1 cellular context compared by ENCODE assay signal in the genomic region with DNA sequence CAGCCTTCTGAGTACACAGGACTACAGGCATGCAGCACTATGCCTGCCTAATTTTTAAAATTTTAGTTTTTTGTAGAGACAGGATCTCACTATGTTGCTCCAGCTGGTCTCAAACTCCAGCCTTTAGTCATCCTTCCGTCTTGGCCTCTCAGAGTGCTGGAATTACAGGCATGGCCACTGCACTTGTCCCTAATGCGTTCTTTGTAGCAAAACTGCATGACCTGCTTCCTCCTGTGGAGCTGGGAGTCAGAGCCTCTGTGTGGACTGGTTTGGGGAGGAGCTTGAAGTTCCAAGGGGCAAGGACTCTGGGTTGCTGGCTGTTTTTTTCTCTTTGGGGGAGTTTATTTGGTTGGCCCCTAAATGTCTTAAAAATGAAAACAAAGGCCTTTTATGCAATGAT.
TF ChIP-seq lines count a peak whose summit lies in the region.

No MANE protein-coding gene starts in this region.

TF ChIP-seq in K562, 482 proteins besides CTCF, POLR2A, EP300 and RAD21:
- TF ChIP-seq DMBX1 (CRISPR knock-in tag; IDR thresholded peaks at IDR 0.05; ENCODE audit: borderline replicate concordance) (no peak), FOXA3 (CRISPR knock-in tag; conservative IDR thresholded peaks at IDR 0.05 in 1 of 2, IDR thresholded peaks at IDR 0.05 in 1 of 2) (no peak), NCOA6 (IDR thresholded peaks at IDR 0.05) (no peak), TAL1 (IDR thresholded peaks at IDR 0.05) (no peak), THRAP3 (IDR thresholded peaks at IDR 0.05; ENCODE audit: borderline replicate concordance) (no peak), ETV1 (tag; conservative IDR thresholded peaks at IDR 0.05; ENCODE audit: low read depth) (no peak), SMARCC2 (IDR thresholded peaks at IDR 0.05; ENCODE audit: low read depth) (no peak), TRIM28 (IDR thresholded peaks at IDR 0.05) (no peak)
- TF ChIP-seq, protein P1, sequence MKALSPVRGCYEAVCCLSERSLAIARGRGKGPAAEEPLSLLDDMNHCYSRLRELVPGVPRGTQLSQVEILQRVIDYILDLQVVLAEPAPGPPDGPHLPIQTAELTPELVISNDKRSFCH (CRISPR knock-in tag; IDR thresholded peaks at IDR 0.05) = no peak
- TF ChIP-seq, protein P1 (tag; IDR thresholded peaks at IDR 0.05) = no peak
- TF ChIP-seq, protein P2, sequence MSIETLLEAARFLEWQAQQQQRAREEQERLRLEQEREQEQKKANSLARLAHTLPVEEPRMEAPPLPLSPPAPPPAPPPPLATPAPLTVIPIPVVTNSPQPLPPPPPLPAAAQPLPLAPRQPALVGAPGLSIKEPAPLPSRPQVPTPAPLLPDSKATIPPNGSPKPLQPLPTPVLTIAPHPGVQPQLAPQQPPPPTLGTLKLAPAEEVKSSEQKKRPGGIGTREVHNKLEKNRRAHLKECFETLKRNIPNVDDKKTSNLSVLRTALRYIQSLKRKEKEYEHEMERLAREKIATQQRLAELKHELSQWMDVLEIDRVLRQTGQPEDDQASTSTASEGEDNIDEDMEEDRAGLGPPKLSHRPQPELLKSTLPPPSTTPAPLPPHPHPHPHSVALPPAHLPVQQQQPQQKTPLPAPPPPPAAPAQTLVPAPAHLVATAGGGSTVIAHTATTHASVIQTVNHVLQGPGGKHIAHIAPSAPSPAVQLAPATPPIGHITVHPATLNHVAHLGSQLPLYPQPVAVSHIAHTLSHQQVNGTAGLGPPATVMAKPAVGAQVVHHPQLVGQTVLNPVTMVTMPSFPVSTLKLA (conservative IDR thresholded peaks at IDR 0.05) = no peak
- TF ChIP-seq, protein P3, sequence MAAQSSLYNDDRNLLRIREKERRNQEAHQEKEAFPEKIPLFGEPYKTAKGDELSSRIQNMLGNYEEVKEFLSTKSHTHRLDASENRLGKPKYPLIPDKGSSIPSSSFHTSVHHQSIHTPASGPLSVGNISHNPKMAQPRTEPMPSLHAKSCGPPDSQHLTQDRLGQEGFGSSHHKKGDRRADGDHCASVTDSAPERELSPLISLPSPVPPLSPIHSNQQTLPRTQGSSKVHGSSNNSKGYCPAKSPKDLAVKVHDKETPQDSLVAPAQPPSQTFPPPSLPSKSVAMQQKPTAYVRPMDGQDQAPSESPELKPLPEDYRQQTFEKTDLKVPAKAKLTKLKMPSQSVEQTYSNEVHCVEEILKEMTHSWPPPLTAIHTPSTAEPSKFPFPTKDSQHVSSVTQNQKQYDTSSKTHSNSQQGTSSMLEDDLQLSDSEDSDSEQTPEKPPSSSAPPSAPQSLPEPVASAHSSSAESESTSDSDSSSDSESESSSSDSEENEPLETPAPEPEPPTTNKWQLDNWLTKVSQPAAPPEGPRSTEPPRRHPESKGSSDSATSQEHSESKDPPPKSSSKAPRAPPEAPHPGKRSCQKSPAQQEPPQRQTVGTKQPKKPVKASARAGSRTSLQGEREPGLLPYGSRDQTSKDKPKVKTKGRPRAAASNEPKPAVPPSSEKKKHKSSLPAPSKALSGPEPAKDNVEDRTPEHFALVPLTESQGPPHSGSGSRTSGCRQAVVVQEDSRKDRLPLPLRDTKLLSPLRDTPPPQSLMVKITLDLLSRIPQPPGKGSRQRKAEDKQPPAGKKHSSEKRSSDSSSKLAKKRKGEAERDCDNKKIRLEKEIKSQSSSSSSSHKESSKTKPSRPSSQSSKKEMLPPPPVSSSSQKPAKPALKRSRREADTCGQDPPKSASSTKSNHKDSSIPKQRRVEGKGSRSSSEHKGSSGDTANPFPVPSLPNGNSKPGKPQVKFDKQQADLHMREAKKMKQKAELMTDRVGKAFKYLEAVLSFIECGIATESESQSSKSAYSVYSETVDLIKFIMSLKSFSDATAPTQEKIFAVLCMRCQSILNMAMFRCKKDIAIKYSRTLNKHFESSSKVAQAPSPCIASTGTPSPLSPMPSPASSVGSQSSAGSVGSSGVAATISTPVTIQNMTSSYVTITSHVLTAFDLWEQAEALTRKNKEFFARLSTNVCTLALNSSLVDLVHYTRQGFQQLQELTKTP (IDR thresholded peaks at IDR 0.05; ENCODE audit: low read depth in 1 of 2, partially characterized antibody in 2 of 2) = no peak
